In the genomic region with DNA sequence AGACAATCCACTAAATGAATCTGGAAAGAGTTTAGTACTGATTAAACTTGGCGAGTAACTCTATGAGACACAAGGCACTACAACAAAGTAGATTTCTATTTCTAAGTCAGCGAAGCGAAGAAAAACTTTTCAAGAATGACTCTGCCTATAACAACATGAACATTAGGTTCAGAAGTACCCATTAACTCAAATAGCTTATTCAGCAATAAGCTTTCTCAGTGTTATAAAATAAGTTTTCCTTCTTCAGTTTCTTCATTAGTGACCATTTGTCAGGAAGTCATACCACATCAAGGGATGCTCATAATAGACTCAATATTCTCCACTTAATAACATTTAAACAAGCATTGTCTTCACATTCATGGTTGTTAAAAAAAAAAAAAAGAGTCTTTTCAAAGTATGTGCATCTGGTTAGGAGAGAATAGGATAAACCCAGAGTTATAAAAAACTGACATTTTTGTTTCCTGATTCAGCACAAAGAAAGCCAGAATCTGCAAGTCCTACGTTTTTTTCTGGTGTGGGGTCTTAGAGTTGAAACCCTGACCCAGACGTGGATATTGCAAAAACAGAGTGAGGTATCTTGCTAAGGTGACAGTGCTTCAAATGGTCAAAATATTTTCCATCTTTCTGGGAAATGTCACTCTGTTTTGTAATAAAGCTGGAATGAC, we compare ENCODE assay signal across 20 cellular contexts.
DNase-seq lines count a peak whose midpoint lies in the region; ATAC-seq, FAIRE-seq and TF ChIP-seq lines count a peak whose summit lies in the region.
"Had no signal": no experiment of that assay in that cellular context is flagged by ENCODE, and none has a peak within 500 bp of the region (broad histone marks: within the 10 kb centered on the region; RNA-seq: fewer than 3 reads in every experiment).

No MANE protein-coding gene starts in this region.

- CTCF ChIA-PET in A673 (lab: Charles Lee) = no interaction called here

- H3K4me1 ChIP-seq in trophoblast cell (ENCODE audit: control insufficient read depth in 1 of 2, insufficient read depth in 2 of 2, low read length in 2 of 2) (peaks cover 0 to 3% of the 10 kb centered on the region in 2 experiments), HAP-1 (no peaks in the 10 kb centered on the region), ovary (ENCODE audit: insufficient read depth) (no peaks in the 10 kb centered on the region), A673 (ENCODE audit: insufficient read depth, low read length, poor library complexity, severe bottlenecking) (no peaks in the 10 kb centered on the region)

- in situ Hi-C loops in HAP-1 (cut with MboI; ENCODE audit: low sequenced_read_pairs) = no loop called here

- H3K14ac ChIP-seq in trophoblast cell (ENCODE audit: low read length) = no peak overlapping the region

- H2AFZ ChIP-seq in trophoblast cell (ENCODE audit: insufficient read depth, low read length, poor library complexity) = no peak overlapping the region

- no peaks in the 10 kb centered on the region for H3K79me2 ChIP-seq in trophoblast cell (ENCODE audit: control insufficient read depth, insufficient read depth, low read length, poor library complexity)

- TF ChIP-seq POLR2A in ovary (IDR thresholded peaks at IDR 0.05) = no peak

- H3K18ac ChIP-seq in trophoblast cell (ENCODE audit: low read length) = no peak overlapping the region

- no peaks in the 10 kb centered on the region for H3K79me1 ChIP-seq in trophoblast cell (ENCODE audit: low read length)

- no peak overlapping the region for H3K4ac ChIP-seq in trophoblast cell (ENCODE audit: low read depth, low read length)

- H2AK5ac ChIP-seq in trophoblast cell (ENCODE audit: low read length) = no peak overlapping the region

- POLR2A ChIA-PET in A673 (lab: Charles Lee; ENCODE audit: low non-redundant PET) = no interaction called here

- H3K27ac ChIP-seq in VCaP (peak overlapping the region; percentile 42), trophoblast cell (ENCODE audit: low read depth, low read length) (no peak overlapping the region), ovary (no peak overlapping the region), A673 (ENCODE audit: low read depth, low read length, poor library complexity, severe bottlenecking) (no peak overlapping the region)
- H3K27ac ChIP-seq: SK-N-MC had no signal

- no peak overlapping the region for H3K23ac ChIP-seq in trophoblast cell (ENCODE audit: low read length)

- no peak for ATAC-seq in HG02678 (IDR thresholded peaks at IDR 0.05; ENCODE audit: unreplicated experiment)

- intact Hi-C loops in ovary (cut with DNase I) = no loop called here
- intact Hi-C loops in A673 (cut with micrococcal nuclease; ENCODE audit: unreplicated experiment) = no loop called here

- H3K36me3 ChIP-seq in trophoblast cell (ENCODE audit: control insufficient read depth in 1 of 2, insufficient read depth in 2 of 2, low read length in 2 of 2) (no peaks in the 10 kb centered on the region), HAP-1 (replicated peaks) (no peaks in the 10 kb centered on the region), ovary (no peaks in the 10 kb centered on the region), A673 (ENCODE audit: insufficient read depth, low read length, poor library complexity, severe bottlenecking) (no peaks in the 10 kb centered on the region)

- no peak overlapping the region for H2BK5ac ChIP-seq in trophoblast cell (ENCODE audit: low read depth, low read length, poor library complexity)

- DNase-seq in EH (ENCODE audit: low read depth) (peak; percentile 50), trophoblast cell (peak; percentile 29 to 82), HAP-1 (ENCODE audit: low spot score in 2 of 2) (no peak), ovary (no peak), A673 (ENCODE audit: low spot score) (no peak)
- DNase-seq: C1 segment of cervical spinal cord; CD8-positive, alpha-beta memory T cell; DMS79; HFFc6; KBM-7; NCI-H187; NCI-H2107; NCI-H510A; NCI-H748 treated with DMSO at 0.1 percent for 48 hours; Right ventricle myocardium superior had no signal

- no peak overlapping the region for H3K4me3 ChIP-seq in trophoblast cell (ENCODE audit: low read depth, low read length)
- H3K4me3 ChIP-seq in HAP-1 = no peak overlapping the region
- H3K4me3 ChIP-seq in ovary = no peak overlapping the region
- H3K4me3 ChIP-seq in A673 (ENCODE audit: low read depth, low read length, poor library complexity, severe bottlenecking) = no peak overlapping the region
- H3K4me3 ChIP-seq: SK-N-MC had no signal

- BruUV-seq in A673 (replicated peaks; lab: Mats Ljungman, UMichigan) = no TSS peak

- H2BK12ac ChIP-seq in trophoblast cell (ENCODE audit: low read length) = no peak overlapping the region

- H3K9ac ChIP-seq in trophoblast cell (ENCODE audit: low read length) = no peak overlapping the region

- peak; percentile 48 for FAIRE-seq in endometrium (lab: Jason Lieb, UNC)
- FAIRE-seq: RCC 7860 had no signal

- H4K91ac ChIP-seq in trophoblast cell (ENCODE audit: low read depth, low read length) = no peak overlapping the region

- no peak overlapping the region for H4K12ac ChIP-seq in trophoblast cell (ENCODE audit: low read depth, low read length)

- H3K27me3 ChIP-seq in trophoblast cell (ENCODE audit: insufficient read depth, low read length) (no peaks in the 10 kb centered on the region), HAP-1 (ENCODE audit: low read depth) (no peaks in the 10 kb centered on the region), ovary (no peaks in the 10 kb centered on the region), A673 (replicated peaks; ENCODE audit: insufficient read depth, low read depth, low read length, poor library complexity) (peaks cover 8% of the 10 kb centered on the region)

- no peak for TF ChIP-seq CTCF in VCaP (conservative IDR thresholded peaks at IDR 0.05)
- no peak for TF ChIP-seq CTCF in ovary (IDR thresholded peaks at IDR 0.05)
- TF ChIP-seq CTCF in A673 (conservative IDR thresholded peaks at IDR 0.05; ENCODE audit: low read depth, low read length) = no peak

- H4K8ac ChIP-seq in trophoblast cell (ENCODE audit: low read depth, low read length) = no peak overlapping the region

- WGBS in trophoblast cell (ENCODE audit: extremely low coverage, insufficient coverage, insufficient read length) = no CpG with 5 or more reads among the region's 5 CpGs
- WGBS in ovary, 3 donors = 63 to 75% (median 73%) methylated on average over 5 of the region's 5 CpGs

- H2BK120ac ChIP-seq in trophoblast cell (ENCODE audit: insufficient read depth, low read length, poor library complexity) = no peak overlapping the region

- H3K9me3 ChIP-seq in trophoblast cell (ENCODE audit: insufficient read depth, low read depth, low read length) (peaks cover 2% of the 10 kb centered on the region), HAP-1 (no peaks in the 10 kb centered on the region), ovary (no peaks in the 10 kb centered on the region), A673 (ENCODE audit: low read depth, low read length, poor library complexity, severe bottlenecking) (no peaks in the 10 kb centered on the region)

- no peak overlapping the region for H3K4me2 ChIP-seq in trophoblast cell (ENCODE audit: low read length)

- TF ChIP-seq EP300 in ovary (IDR thresholded peaks at IDR 0.05) = no peak

Comparison
In these comparisons a context has a peak if more than half of its experiments do, and no peak if none do; other contexts are left out.
1. DNase-seq: peak in EH (single experiment) and trophoblast cell (2 of 2); none in HAP-1 (0 of 2), ovary (0 of 5) and A673 (single experiment).